Comparison of ENCODE assay signal across 8 cellular contexts in the genomic region with DNA sequence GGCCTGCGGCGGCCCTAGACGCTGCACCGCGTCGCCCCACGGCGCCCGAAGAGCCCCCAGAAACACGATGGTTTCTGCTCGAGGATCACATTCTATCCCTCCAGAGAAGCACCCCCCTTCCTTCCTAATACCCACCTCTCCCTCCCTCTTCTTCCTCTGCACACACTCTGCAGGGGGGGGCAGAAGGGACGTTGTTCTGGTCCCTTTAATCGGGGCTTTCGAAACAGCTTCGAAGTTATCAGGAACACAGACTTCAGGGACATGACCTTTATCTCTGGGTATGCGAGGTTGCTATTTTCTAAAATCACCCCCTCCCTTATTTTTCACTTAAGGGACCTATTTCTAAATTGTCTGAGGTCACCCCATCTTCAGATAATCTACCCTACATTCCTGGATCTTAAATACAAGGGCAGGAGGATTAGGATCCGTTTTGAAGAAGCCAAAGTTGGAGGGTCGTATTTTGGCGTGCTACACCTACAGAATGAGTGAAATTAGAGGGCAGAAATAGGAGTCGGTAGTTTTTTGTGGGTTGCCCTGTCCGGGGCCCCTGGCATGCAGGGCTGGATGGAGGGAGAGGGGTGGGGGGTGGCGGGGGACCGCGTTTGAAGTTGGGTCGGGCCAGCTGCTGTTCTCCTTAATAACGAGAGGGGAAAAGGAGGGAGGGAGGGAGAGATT. TPM values are rescaled to one million over a fixed set of nuclear protein-coding genes. Genes with fewer than 3 reads are reported as not detected.
DNase-seq lines count a peak whose midpoint lies in the region; ATAC-seq and TF ChIP-seq lines count a peak whose summit lies in the region.

No MANE protein-coding gene starts in this region.

- TF ChIP-seq CTCF in GM12864 (IDR thresholded peaks at IDR 0.05; ENCODE audit: low read depth, low read length, missing control alignments) (no peak), gastroesophageal sphincter (IDR thresholded peaks at IDR 0.05) (no peak), psoas muscle (IDR thresholded peaks at IDR 0.05) (no peak)

- TF ChIP-seq EP300 in gastroesophageal sphincter (IDR thresholded peaks at IDR 0.05) = no peak

- ATAC-seq in gastroesophageal sphincter (no peak), psoas muscle (no peak), HG03025 (IDR thresholded peaks at IDR 0.05; ENCODE audit: low FRiP score, unreplicated experiment) (no peak)

- no peak for TF ChIP-seq POLR2A in gastroesophageal sphincter (IDR thresholded peaks at IDR 0.05)

- H3K27me3 ChIP-seq in gastroesophageal sphincter (peaks cover 5% of the 10 kb centered on the region), psoas muscle (ENCODE audit: insufficient read depth in 3 of 3, low read length in 2 of 3) (peaks cover 0 to 84% (median 45%) of the 10 kb centered on the region in 3 donors)

- H3K36me3 ChIP-seq in gastroesophageal sphincter (peaks cover 0 to 8% of the 10 kb centered on the region in 2 donors), psoas muscle (ENCODE audit: insufficient read depth in 1 of 2, low read depth in 1 of 2) (no peaks in the 10 kb centered on the region)

- H3K27ac ChIP-seq in gastroesophageal sphincter (peak overlapping the region; percentile 14 to 98 (median 96)), psoas muscle (no peak overlapping the region), caudate nucleus (ENCODE audit: low read depth, low read length) (no peak overlapping the region)

- H3K4me3 ChIP-seq in GM12864 (ENCODE audit: low read depth, low read length) (peak overlapping the region; percentile 72), gastroesophageal sphincter (peak overlapping the region; percentile 92 to 99), psoas muscle (peak overlapping the region; percentile 69)

- intact Hi-C loops in psoas muscle (cut with DNase I) = no loop called here

- H3K9me3 ChIP-seq in gastroesophageal sphincter = no peaks in the 10 kb centered on the region
- no peaks in the 10 kb centered on the region for H3K9me3 ChIP-seq in psoas muscle

- peaks cover 0 to 70% (median 35%) of the 10 kb centered on the region in 3 donors for H3K4me1 ChIP-seq in gastroesophageal sphincter
- H3K4me1 ChIP-seq in psoas muscle = peaks cover 48% of the 10 kb centered on the region

- no peak for DNase-seq in GM12864 (ENCODE audit: low read depth)
- peak; percentile 70 for DNase-seq in SW480 (ENCODE audit: low spot score)
- DNase-seq in psoas muscle = no peak
- no peak for DNase-seq in NCI-H2081 treated with DMSO at 0.1 percent for 48 hours (lab: John Stamatoyannopoulos, UW)
- no peak for DNase-seq in NCI-H2171 treated with DMSO at 0.1 percent for 48 hours (lab: John Stamatoyannopoulos, UW)
- DNase-seq in caudate nucleus (lab: John Stamatoyannopoulos, UW) = no peak

- 0% methylated on average over 15 of the region's 26 CpGs for WGBS in gastroesophageal sphincter (ENCODE audit: low coverage in 1 of 2), 2 donors
- WGBS in psoas muscle, 3 donors = 0% methylated on average over 25 to 26 of the region's 26 CpGs

RNA-seq across cellular contexts. Expression of a gene that starts 0.4 kb away (rescaled TPM):
- total RNA-seq in gastroesophageal sphincter = 100 to 1,000 TPM; 106 to 149 (median 136) TPM
- total RNA-seq in psoas muscle = 10 to 100 TPM in 1 of 4 donors, 1 to 10 TPM in 3; 3.3 to 10.1 (median 6.2) TPM
- polyA plus RNA-seq in psoas muscle = under 1 TPM; 0.31 to 0.68 (median 0.58) TPM

RNA-seq across cellular contexts. Expression of a gene that starts 47.9 kb away (rescaled TPM):
- total RNA-seq in gastroesophageal sphincter (10 to 100 TPM in 2 of 4 donors, 1 to 10 TPM in 2; 4.6 to 10.5 (median 8.5) TPM), psoas muscle (10 to 100 TPM; 10.9 to 17.3 (median 11.8) TPM)
- 10 to 100 TPM in 1 of 3 donors, 1 to 10 TPM in 2; 6.3 to 20.0 (median 8.1) TPM for polyA plus RNA-seq in psoas muscle

Comparison
In these comparisons a context has a peak if more than half of its experiments do, and no peak if none do; other contexts are left out.
1. H3K27ac ChIP-seq: peak in gastroesophageal sphincter (4 of 4); none in psoas muscle (single experiment) and caudate nucleus (single experiment).
2. RNA of a gene that starts 0.4 kb away (total RNA-seq): 106 to 149 TPM in gastroesophageal sphincter; 3.3 to 10.1 TPM in psoas muscle; every median in the first group is over 4 times any median in the second.
3. Peak in every context shown above with its lines, with median percentiles within 50 percentile points of each other: H3K4me3 ChIP-seq.